In the genomic region with DNA sequence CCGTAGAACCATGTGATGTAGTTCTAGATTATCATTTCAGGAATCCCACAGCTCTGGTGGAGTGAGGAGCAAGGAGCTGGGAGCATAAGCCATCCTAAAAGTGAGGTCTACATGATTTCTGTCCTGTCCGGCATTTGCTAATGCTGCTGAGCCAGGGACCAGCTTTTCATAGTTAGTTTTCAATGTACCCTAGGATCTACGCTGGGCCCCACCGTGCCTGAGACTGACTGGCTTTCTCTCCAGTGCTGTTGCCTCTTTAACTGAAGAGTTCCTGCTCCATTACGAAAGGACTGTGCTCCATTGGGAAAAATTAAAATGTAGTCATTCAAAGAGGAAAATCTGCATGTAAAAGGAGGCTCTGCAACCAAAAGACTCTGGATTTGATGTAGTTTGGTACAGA, we compare ENCODE assay signal across 24 cellular contexts.
DNase-seq lines count a peak whose midpoint lies in the region; ATAC-seq, FAIRE-seq and TF ChIP-seq lines count a peak whose summit lies in the region.
"Had no signal": no experiment of that assay in that cellular context is flagged by ENCODE, and none has a peak within 500 bp of the region (broad histone marks: within the 10 kb centered on the region; RNA-seq: fewer than 3 reads in every experiment).

No MANE protein-coding gene starts in this region.

- DNase-seq in H7, result peak; percentile 2
- DNase-seq in M059J (ENCODE audit: low read depth), result peak; percentile 28
- DNase-seq in H1 (ENCODE audit: low read depth in 1 of 2, low spot score in 2 of 2), result no peak
- DNase-seq in osteoblast (ENCODE audit: insufficient read length, low spot score, missing footprints), result no peak
- DNase-seq in Calu3, result no peak
- no peak for DNase-seq in left cardiac atrium
- DNase-seq in DMS153 treated with DMSO at 0.1 percent for 48 hours (lab: John Stamatoyannopoulos, UW; ENCODE audit: unreplicated experiment), result no peak
- DNase-seq in omental fat pad (ENCODE audit: low spot score), result no peak
- DNase-seq: ACHN; BE2C; C1 segment of cervical spinal cord; CD4-positive, CD25-positive, alpha-beta regulatory T cell; CD8-positive, alpha-beta memory T cell; COR-L47; DMS79; GDM1; HFFc6; KG1 had no signal

- H2BK12ac ChIP-seq in H1 (ENCODE audit: low read depth, low read length), result no peak overlapping the region

- no peak overlapping the region for H3K14ac ChIP-seq in H1 (ENCODE audit: insufficient read length)

- H4K91ac ChIP-seq in H1 (replicated peaks; ENCODE audit: insufficient read length, low read length), result no peak overlapping the region

- no peaks in the 10 kb centered on the region for H4K20me1 ChIP-seq in H1 (replicated peaks in 1 of 2; ENCODE audit: control insufficient read depth in 1 of 2, insufficient read depth in 2 of 2, low read length in 2 of 2)
- H4K20me1 ChIP-seq in osteoblast (ENCODE audit: insufficient read depth, low read length), result no peaks in the 10 kb centered on the region

- H3K4me1 ChIP-seq in H1 (replicated peaks in 1 of 4; ENCODE audit: control insufficient read depth in 3 of 4, insufficient read depth in 4 of 4, low read length in 3 of 4) (no peaks in the 10 kb centered on the region), osteoblast (ENCODE audit: insufficient read depth, low read length) (no peaks in the 10 kb centered on the region)
- H3K4me1 ChIP-seq: BE2C had no signal

- H3K4me1 Mint-ChIP-seq in Calu3 (ENCODE audit: low read depth, unreplicated experiment), result no peaks in the 10 kb centered on the region
- H3K4me1 Mint-ChIP-seq: CD4-positive, CD25-positive, alpha-beta regulatory T cell; CD8-positive, alpha-beta memory T cell had no signal

- H3K4ac ChIP-seq in H1 (replicated peaks; ENCODE audit: insufficient read length, low read depth, low read length), result no peak overlapping the region

- H3K23ac ChIP-seq in H1 (ENCODE audit: insufficient read length), result no peak overlapping the region

- no peak overlapping the region for H3K56ac ChIP-seq in H1 (replicated peaks; ENCODE audit: insufficient read length, low read depth, low read length)

- H4K8ac ChIP-seq in H1 (ENCODE audit: extremely low read depth, insufficient read depth, low read length), result no peak overlapping the region

- H3K27me3 Mint-ChIP-seq in Calu3 (ENCODE audit: unreplicated experiment), result no peaks in the 10 kb centered on the region
- H3K27me3 Mint-ChIP-seq: CD4-positive, CD25-positive, alpha-beta regulatory T cell; CD8-positive, alpha-beta memory T cell had no signal

- TF ChIP-seq EP300 in H1 (IDR thresholded peaks at IDR 0.05; ENCODE audit: borderline replicate concordance in 1 of 2, low read depth in 2 of 2, low read length in 2 of 2), result no peak

- H3K36me3 ChIP-seq in H7 (replicated peaks; ENCODE audit: control insufficient read depth, insufficient read depth, low read length) (no peaks in the 10 kb centered on the region), H1 (ENCODE audit: control insufficient read depth in 2 of 4, insufficient read depth in 4 of 4, low read length in 3 of 4) (no peaks in the 10 kb centered on the region), osteoblast (ENCODE audit: insufficient read depth, low read length) (no peaks in the 10 kb centered on the region)
- H3K36me3 ChIP-seq: BE2C had no signal

- peak; percentile 45 for FAIRE-seq in H1 (lab: Jason Lieb, UNC)
- FAIRE-seq: A204.1, D721Med, GM12892, GM18507, HepG2 had no signal

- ATAC-seq in left cardiac atrium (no peak), omental fat pad (ENCODE audit: low FRiP score) (no peak)
- ATAC-seq: HCT116, HepG2 had no signal

- H3K23me2 ChIP-seq in H1 (ENCODE audit: low read depth, low read length), result no peaks in the 10 kb centered on the region

- no peaks in the 10 kb centered on the region for H3K36me3 Mint-ChIP-seq in Calu3 (ENCODE audit: insufficient read depth, unreplicated experiment)
- H3K36me3 Mint-ChIP-seq: CD4-positive, CD25-positive, alpha-beta regulatory T cell; CD8-positive, alpha-beta memory T cell had no signal

- CTCF ChIA-PET in H1 (lab: Charles Lee; ENCODE audit: partially characterized antibody), result interaction anchor here (0.7 kb wide), 1 partner anchor 612 kb away, joined by 3 read pairs; no protein-coding TSS in a partner anchor
- CTCF ChIA-PET in Calu3 (lab: Charles Lee), result no interaction called here

- H3K4me3 ChIP-seq in H7 (ENCODE audit: insufficient read depth, low read depth, low read length), result no peak overlapping the region
- H3K4me3 ChIP-seq in H1 (ENCODE audit: extremely low read depth in 1 of 4, insufficient read depth in 2 of 4, low read depth in 3 of 4, low read length in 4 of 4), result no peak overlapping the region
- H3K4me3 ChIP-seq in osteoblast (ENCODE audit: insufficient read depth, low read length), result no peak overlapping the region

- intact Hi-C loops in Calu3 (cut with micrococcal nuclease; ENCODE audit: unreplicated experiment), result no loop called here
- intact Hi-C loops in left cardiac atrium (cut with DNase I), result no loop called here

- no peak overlapping the region for H2BK120ac ChIP-seq in H1 (replicated peaks; ENCODE audit: low read depth, low read length)

- no peak overlapping the region for H3K9ac ChIP-seq in H1 (replicated peaks in 1 of 4; ENCODE audit: extremely low read depth in 1 of 4, low read depth in 3 of 4, low read length in 3 of 4)

- WGBS in H1 (ENCODE audit: extremely low coverage in 1 of 2, insufficient coverage in 1 of 2, insufficient read length in 1 of 2, insufficient replicate concordance in 2 of 2, low coverage in 1 of 2, low lambda C conversion rate in 2 of 2, missing lambda C conversion rate in 1 of 2), 2 experiments, result 85% methylated on average over 5 of the region's 5 CpGs; no CpG with 5 or more reads in 1 of the 2 experiments

- TF ChIP-seq RAD21 in H1 (IDR thresholded peaks at IDR 0.05 in 1 of 2, conservative IDR thresholded peaks at IDR 0.05 in 1 of 2; ENCODE audit: low read depth in 2 of 2, low read length in 2 of 2), result no peak

- H3K27ac ChIP-seq in H1 (ENCODE audit: low read depth, low read length) (no peak overlapping the region), osteoblast (ENCODE audit: low read depth, low read length) (no peak overlapping the region)

- no peak overlapping the region for H3K27ac Mint-ChIP-seq in Calu3 (ENCODE audit: unreplicated experiment)
- H3K27ac Mint-ChIP-seq: CD4-positive, CD25-positive, alpha-beta regulatory T cell; CD8-positive, alpha-beta memory T cell; HFFc6 had no signal

- H3K9me3 ChIP-seq in H1 (ENCODE audit: insufficient read depth in 2 of 2, low read depth in 1 of 2, low read length in 1 of 2) (no peaks in the 10 kb centered on the region), osteoblast (ENCODE audit: low read depth, low read length) (no peaks in the 10 kb centered on the region)
- H3K9me3 ChIP-seq: BE2C had no signal

- H2AFZ ChIP-seq in H1 (ENCODE audit: low read length) (peak overlapping the region; percentile 89; the same call in 1 of the 2 replicates), osteoblast (ENCODE audit: low read length) (peak overlapping the region; percentile 48)

- H3K79me2 ChIP-seq in H1 (ENCODE audit: control insufficient read depth in 1 of 2, insufficient read depth in 2 of 2, low read length in 2 of 2), result no peaks in the 10 kb centered on the region
- H3K79me2 ChIP-seq in osteoblast (ENCODE audit: insufficient read depth, low read length), result no peaks in the 10 kb centered on the region

- no peak overlapping the region for H4K5ac ChIP-seq in H1 (ENCODE audit: insufficient read length, low read depth, low read length)

- H3K4me2 ChIP-seq in H1 (ENCODE audit: insufficient read depth in 1 of 2, low read depth in 2 of 2, low read length in 2 of 2) (no peak overlapping the region), osteoblast (ENCODE audit: insufficient read depth, low read length) (no peak overlapping the region)

- H3K4me3 Mint-ChIP-seq in Calu3 (ENCODE audit: low read depth, unreplicated experiment), result no peak overlapping the region
- H3K4me3 Mint-ChIP-seq: CD4-positive, CD25-positive, alpha-beta regulatory T cell; CD8-positive, alpha-beta memory T cell; HFFc6 had no signal

- TF ChIP-seq CTCF in H1 (IDR thresholded peaks at IDR 0.05; ENCODE audit: control extremely low read depth in 1 of 3, insufficient read depth in 1 of 3, low read depth in 1 of 3, low read length in 3 of 3) (no peak), osteoblast (IDR thresholded peaks at IDR 0.05; ENCODE audit: extremely low read depth, low read depth, low read length) (no peak), Calu3 (IDR thresholded peaks at IDR 0.05; ENCODE audit: unreplicated experiment) (no peak), omental fat pad (IDR thresholded peaks at IDR 0.05) (no peak)

- no peak for TF ChIP-seq POLR2A in H1 (IDR thresholded peaks at IDR 0.05; ENCODE audit: control extremely low read depth in 1 of 2, low read depth in 2 of 2, low read length in 2 of 2)

- H2AK5ac ChIP-seq in H1 (ENCODE audit: low read depth, low read length), result no peak overlapping the region

- H3K18ac ChIP-seq in H1 (ENCODE audit: extremely low read depth, low read length), result no peak overlapping the region

- POLR2A ChIA-PET in H1 (lab: Charles Lee; ENCODE audit: partially characterized antibody), result no interaction called here

- no peak overlapping the region for H2BK15ac ChIP-seq in H1 (ENCODE audit: low read length)

- H3K27me3 ChIP-seq in H7 (ENCODE audit: control insufficient read depth, insufficient read depth, low read length) (no peaks in the 10 kb centered on the region), H1 (replicated peaks in 1 of 4; ENCODE audit: control insufficient read depth in 3 of 4, extremely low read depth in 1 of 4, insufficient read depth in 3 of 4, low read length in 3 of 4) (no peaks in the 10 kb centered on the region), osteoblast (ENCODE audit: insufficient read depth, low read length) (no peaks in the 10 kb centered on the region)
- H3K27me3 ChIP-seq: BE2C had no signal

- no TSS peak for BruUV-seq in Calu3 (replicated peaks; lab: Mats Ljungman, UMichigan)

- H3K79me1 ChIP-seq in H1 (ENCODE audit: low read depth, low read length), result no peaks in the 10 kb centered on the region

- no peak overlapping the region for H2BK5ac ChIP-seq in H1 (ENCODE audit: low read depth, low read length)

- H2BK20ac ChIP-seq in H1 (ENCODE audit: low read length), result no peak overlapping the region

- H3K9me3 Mint-ChIP-seq in Calu3 (ENCODE audit: low read depth, unreplicated experiment), result peaks cover 2% of the 10 kb centered on the region

TF ChIP-seq in H1, 55 proteins besides CTCF, POLR2A, EP300 and RAD21:
- TF ChIP-seq RNF2 (IDR thresholded peaks at IDR 0.05; ENCODE audit: borderline replicate concordance, low read depth, low read length, missing control alignments, poor library complexity, severe bottlenecking), result no peak

Comparison
In these comparisons a context has a peak if more than half of its experiments do, and no peak if none do; other contexts are left out.
1. DNase-seq: peak in H7 (single experiment) and M059J (single experiment); none in H1 (0 of 2), osteoblast (single experiment), Calu3 (single experiment), left cardiac atrium (single experiment), DMS153 treated with DMSO at 0.1 percent for 48 hours (single experiment) and omental fat pad (single experiment).